In the genomic region with DNA sequence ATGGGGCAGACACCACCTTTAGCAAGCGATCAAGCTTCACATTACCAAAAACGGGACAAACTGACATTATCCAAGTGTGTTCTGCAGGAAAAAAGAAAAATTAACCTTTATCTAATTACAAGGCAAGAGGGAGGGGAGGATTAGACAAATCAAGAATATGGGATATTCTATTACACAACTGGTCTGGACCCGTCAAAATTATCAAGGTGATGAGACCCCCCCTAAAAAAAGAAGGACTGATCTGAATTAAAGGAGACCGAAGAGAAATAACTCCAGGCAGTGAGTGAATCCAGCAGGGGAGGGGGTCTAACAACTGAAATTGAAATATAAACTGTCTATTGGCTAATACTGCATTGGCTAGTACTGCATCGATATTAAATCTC, we compare ENCODE assay signal across 1 cellular context.
TF ChIP-seq lines count a peak whose summit lies in the region.

No MANE protein-coding gene starts in this region.

TF ChIP-seq in HepG2, 621 proteins besides CTCF, POLR2A, EP300 and RAD21:
- TF ChIP-seq ZNF205 (CRISPR knock-in tag; IDR thresholded peaks at IDR 0.05) (no peak), ZMYM4 (CRISPR knock-in tag; IDR thresholded peaks at IDR 0.05) (no peak), ZNF329 (CRISPR knock-in tag; IDR thresholded peaks at IDR 0.05; ENCODE audit: low read depth) (no peak), TAF15 (IDR thresholded peaks at IDR 0.05; ENCODE audit: low read depth, low read length, poor library complexity, severe bottlenecking) (no peak), POLR2AphosphoS5 (IDR thresholded peaks at IDR 0.05; ENCODE audit: low read depth, low read length) (no peak), TGIF2 (CRISPR knock-in tag; IDR thresholded peaks at IDR 0.05) (no peak), IKZF1 (IDR thresholded peaks at IDR 0.05) (no peak), KAT2B (IDR thresholded peaks at IDR 0.05; ENCODE audit: borderline replicate concordance, low read depth, low read length) (no peak), XRCC5 (optimal IDR thresholded peaks at IDR 0.05; ENCODE audit: low read length) (no peak), KMT2A (CRISPR knock-in tag; IDR thresholded peaks at IDR 0.05) (no peak), ZSCAN30 (CRISPR knock-in tag; IDR thresholded peaks at IDR 0.05) (peak; percentile 83; the same call in 1 of the 2 replicates), KDM5A (IDR thresholded peaks at IDR 0.05; ENCODE audit: borderline replicate concordance, low read length) (peak; percentile 28; the same call in 1 of the 2 replicates), ATRX (CRISPR knock-in tag; IDR thresholded peaks at IDR 0.05; ENCODE audit: borderline replicate concordance) (no peak), NFE2L2 (IDR thresholded peaks at IDR 0.05; ENCODE audit: low read length) (peak; percentile 13; the same call in 1 of the 2 replicates), ZNF333 (CRISPR knock-in tag; IDR thresholded peaks at IDR 0.05; ENCODE audit: borderline replicate concordance) (no peak), ZNF543 (CRISPR knock-in tag; IDR thresholded peaks at IDR 0.05) (no peak), NR2C2 (CRISPR knock-in tag; IDR thresholded peaks at IDR 0.05; ENCODE audit: borderline replicate concordance) (no peak), EZH2 (conservative IDR thresholded peaks at IDR 0.05; ENCODE audit: low read depth, low read length) (no peak), STAG1 (CRISPR knock-in tag; IDR thresholded peaks at IDR 0.05) (no peak), EHMT2 (IDR thresholded peaks at IDR 0.05; ENCODE audit: borderline replicate concordance, low read depth, low read length) (0 out of 2 replicates have a peak, but pooled peaks have one; percentile 5), MYC (CRISPR knock-in tag; IDR thresholded peaks at IDR 0.05; ENCODE audit: borderline replicate concordance) (no peak), CCAR2 (optimal IDR thresholded peaks at IDR 0.05; ENCODE audit: low read depth, low read length) (no peak)
- TF ChIP-seq, protein P1, sequence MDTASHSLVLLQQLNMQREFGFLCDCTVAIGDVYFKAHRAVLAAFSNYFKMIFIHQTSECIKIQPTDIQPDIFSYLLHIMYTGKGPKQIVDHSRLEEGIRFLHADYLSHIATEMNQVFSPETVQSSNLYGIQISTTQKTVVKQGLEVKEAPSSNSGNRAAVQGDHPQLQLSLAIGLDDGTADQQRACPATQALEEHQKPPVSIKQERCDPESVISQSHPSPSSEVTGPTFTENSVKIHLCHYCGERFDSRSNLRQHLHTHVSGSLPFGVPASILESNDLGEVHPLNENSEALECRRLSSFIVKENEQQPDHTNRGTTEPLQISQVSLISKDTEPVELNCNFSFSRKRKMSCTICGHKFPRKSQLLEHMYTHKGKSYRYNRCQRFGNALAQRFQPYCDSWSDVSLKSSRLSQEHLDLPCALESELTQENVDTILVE (CRISPR knock-in tag; IDR thresholded peaks at IDR 0.05) = no peak
- TF ChIP-seq, protein P2, sequence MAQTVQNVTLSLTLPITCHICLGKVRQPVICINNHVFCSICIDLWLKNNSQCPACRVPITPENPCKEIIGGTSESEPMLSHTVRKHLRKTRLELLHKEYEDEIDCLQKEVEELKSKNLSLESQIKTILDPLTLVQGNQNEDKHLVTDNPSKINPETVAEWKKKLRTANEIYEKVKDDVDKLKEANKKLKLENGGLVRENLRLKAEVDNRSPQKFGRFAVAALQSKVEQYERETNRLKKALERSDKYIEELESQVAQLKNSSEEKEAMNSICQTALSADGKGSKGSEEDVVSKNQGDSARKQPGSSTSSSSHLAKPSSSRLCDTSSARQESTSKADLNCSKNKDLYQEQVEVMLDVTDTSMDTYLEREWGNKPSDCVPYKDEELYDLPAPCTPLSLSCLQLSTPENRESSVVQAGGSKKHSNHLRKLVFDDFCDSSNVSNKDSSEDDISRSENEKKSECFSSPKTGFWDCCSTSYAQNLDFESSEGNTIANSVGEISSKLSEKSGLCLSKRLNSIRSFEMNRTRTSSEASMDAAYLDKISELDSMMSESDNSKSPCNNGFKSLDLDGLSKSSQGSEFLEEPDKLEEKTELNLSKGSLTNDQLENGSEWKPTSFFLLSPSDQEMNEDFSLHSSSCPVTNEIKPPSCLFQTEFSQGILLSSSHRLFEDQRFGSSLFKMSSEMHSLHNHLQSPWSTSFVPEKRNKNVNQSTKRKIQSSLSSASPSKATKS (CRISPR knock-in tag; IDR thresholded peaks at IDR 0.05) = peak; percentile 70; the same call in 1 of the 2 replicates
- TF ChIP-seq, protein P3, sequence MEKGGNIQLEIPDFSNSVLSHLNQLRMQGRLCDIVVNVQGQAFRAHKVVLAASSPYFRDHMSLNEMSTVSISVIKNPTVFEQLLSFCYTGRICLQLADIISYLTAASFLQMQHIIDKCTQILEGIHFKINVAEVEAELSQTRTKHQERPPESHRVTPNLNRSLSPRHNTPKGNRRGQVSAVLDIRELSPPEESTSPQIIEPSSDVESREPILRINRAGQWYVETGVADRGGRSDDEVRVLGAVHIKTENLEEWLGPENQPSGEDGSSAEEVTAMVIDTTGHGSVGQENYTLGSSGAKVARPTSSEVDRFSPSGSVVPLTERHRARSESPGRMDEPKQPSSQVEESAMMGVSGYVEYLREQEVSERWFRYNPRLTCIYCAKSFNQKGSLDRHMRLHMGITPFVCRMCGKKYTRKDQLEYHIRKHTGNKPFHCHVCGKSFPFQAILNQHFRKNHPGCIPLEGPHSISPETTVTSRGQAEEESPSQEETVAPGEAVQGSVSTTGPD (CRISPR knock-in tag; IDR thresholded peaks at IDR 0.05) = no peak
- TF ChIP-seq, protein P4, sequence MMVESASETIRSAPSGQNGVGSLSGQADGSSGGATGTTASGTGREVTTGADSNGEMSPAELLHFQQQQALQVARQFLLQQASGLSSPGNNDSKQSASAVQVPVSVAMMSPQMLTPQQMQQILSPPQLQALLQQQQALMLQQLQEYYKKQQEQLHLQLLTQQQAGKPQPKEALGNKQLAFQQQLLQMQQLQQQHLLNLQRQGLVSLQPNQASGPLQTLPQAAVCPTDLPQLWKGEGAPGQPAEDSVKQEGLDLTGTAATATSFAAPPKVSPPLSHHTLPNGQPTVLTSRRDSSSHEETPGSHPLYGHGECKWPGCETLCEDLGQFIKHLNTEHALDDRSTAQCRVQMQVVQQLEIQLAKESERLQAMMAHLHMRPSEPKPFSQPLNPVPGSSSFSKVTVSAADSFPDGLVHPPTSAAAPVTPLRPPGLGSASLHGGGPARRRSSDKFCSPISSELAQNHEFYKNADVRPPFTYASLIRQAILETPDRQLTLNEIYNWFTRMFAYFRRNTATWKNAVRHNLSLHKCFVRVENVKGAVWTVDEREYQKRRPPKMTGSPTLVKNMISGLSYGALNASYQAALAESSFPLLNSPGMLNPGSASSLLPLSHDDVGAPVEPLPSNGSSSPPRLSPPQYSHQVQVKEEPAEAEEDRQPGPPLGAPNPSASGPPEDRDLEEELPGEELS (CRISPR knock-in tag; IDR thresholded peaks at IDR 0.05) = no peak
- TF ChIP-seq, protein P5, sequence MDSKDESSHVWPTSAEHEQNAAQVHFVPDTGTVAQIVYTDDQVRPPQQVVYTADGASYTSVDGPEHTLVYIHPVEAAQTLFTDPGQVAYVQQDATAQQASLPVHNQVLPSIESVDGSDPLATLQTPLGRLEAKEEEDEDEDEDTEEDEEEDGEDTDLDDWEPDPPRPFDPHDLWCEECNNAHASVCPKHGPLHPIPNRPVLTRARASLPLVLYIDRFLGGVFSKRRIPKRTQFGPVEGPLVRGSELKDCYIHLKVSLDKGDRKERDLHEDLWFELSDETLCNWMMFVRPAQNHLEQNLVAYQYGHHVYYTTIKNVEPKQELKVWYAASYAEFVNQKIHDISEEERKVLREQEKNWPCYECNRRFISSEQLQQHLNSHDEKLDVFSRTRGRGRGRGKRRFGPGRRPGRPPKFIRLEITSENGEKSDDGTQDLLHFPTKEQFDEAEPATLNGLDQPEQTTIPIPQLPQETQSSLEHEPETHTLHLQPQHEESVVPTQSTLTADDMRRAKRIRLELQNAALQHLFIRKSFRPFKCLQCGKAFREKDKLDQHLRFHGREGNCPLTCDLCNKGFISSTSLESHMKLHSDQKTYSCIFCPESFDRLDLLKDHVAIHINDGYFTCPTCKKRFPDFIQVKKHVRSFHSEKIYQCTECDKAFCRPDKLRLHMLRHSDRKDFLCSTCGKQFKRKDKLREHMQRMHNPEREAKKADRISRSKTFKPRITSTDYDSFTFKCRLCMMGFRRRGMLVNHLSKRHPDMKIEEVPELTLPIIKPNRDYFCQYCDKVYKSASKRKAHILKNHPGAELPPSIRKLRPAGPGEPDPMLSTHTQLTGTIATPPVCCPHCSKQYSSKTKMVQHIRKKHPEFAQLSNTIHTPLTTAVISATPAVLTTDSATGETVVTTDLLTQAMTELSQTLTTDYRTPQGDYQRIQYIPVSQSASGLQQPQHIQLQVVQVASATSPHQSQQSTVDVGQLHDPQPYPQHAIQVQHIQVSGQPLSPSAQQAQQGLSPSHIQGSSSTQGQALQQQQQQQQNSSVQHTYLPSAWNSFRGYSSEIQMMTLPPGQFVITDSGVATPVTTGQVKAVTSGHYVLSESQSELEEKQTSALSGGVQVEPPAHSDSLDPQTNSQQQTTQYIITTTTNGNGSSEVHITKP (CRISPR knock-in tag; IDR thresholded peaks at IDR 0.05; ENCODE audit: low read depth) = no peak
- TF ChIP-seq, protein P6, sequence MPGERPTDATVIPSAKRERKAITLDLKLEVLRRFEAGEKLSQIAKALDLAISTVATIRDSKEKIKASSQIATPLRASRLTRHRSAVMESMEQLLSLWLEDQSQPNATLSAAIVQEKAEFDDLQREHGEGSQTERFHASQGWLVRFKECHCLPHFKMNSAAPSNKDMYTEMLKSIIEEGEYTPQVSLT (CRISPR knock-in tag; IDR thresholded peaks at IDR 0.05; ENCODE audit: borderline replicate concordance, low read depth) = no peak
- TF ChIP-seq, protein P7, sequence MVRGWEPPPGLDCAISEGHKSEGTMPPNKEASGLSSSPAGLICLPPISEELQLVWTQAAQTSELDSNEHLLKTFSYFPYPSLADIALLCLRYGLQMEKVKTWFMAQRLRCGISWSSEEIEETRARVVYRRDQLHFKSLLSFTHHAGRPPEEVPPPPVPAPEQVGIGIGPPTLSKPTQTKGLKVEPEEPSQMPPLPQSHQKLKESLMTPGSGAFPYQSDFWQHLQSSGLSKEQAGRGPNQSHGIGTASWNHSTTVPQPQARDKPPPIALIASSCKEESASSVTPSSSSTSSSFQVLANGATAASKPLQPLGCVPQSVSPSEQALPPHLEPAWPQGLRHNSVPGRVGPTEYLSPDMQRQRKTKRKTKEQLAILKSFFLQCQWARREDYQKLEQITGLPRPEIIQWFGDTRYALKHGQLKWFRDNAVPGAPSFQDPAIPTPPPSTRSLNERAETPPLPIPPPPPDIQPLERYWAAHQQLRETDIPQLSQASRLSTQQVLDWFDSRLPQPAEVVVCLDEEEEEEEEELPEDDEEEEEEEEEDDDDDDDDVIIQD (CRISPR knock-in tag; IDR thresholded peaks at IDR 0.05; ENCODE audit: low read depth) = no peak
- TF ChIP-seq, protein P8, sequence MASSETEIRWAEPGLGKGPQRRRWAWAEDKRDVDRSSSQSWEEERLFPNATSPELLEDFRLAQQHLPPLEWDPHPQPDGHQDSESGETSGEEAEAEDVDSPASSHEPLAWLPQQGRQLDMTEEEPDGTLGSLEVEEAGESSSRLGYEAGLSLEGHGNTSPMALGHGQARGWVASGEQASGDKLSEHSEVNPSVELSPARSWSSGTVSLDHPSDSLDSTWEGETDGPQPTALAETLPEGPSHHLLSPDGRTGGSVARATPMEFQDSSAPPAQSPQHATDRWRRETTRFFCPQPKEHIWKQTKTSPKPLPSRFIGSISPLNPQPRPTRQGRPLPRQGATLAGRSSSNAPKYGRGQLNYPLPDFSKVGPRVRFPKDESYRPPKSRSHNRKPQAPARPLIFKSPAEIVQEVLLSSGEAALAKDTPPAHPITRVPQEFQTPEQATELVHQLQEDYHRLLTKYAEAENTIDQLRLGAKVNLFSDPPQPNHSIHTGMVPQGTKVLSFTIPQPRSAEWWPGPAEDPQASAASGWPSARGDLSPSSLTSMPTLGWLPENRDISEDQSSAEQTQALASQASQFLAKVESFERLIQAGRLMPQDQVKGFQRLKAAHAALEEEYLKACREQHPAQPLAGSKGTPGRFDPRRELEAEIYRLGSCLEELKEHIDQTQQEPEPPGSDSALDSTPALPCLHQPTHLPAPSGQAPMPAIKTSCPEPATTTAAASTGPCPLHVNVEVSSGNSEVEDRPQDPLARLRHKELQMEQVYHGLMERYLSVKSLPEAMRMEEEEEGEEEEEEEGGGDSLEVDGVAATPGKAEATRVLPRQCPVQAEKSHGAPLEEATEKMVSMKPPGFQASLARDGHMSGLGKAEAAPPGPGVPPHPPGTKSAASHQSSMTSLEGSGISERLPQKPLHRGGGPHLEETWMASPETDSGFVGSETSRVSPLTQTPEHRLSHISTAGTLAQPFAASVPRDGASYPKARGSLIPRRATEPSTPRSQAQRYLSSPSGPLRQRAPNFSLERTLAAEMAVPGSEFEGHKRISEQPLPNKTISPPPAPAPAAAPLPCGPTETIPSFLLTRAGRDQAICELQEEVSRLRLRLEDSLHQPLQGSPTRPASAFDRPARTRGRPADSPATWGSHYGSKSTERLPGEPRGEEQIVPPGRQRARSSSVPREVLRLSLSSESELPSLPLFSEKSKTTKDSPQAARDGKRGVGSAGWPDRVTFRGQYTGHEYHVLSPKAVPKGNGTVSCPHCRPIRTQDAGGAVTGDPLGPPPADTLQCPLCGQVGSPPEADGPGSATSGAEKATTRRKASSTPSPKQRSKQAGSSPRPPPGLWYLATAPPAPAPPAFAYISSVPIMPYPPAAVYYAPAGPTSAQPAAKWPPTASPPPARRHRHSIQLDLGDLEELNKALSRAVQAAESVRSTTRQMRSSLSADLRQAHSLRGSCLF (CRISPR knock-in tag; IDR thresholded peaks at IDR 0.05; ENCODE audit: borderline replicate concordance) = no peak
